Comparison of ENCODE assay signal across 1 cellular context in genomic region chr4:2583092-2583491, GRCh38.
TF ChIP-seq lines count a peak whose summit lies in the region.

No MANE protein-coding gene starts in this region.

TF ChIP-seq in K562, 482 proteins besides CTCF, POLR2A, EP300 and RAD21 (continued from another document):
- TF ChIP-seq, protein P1, sequence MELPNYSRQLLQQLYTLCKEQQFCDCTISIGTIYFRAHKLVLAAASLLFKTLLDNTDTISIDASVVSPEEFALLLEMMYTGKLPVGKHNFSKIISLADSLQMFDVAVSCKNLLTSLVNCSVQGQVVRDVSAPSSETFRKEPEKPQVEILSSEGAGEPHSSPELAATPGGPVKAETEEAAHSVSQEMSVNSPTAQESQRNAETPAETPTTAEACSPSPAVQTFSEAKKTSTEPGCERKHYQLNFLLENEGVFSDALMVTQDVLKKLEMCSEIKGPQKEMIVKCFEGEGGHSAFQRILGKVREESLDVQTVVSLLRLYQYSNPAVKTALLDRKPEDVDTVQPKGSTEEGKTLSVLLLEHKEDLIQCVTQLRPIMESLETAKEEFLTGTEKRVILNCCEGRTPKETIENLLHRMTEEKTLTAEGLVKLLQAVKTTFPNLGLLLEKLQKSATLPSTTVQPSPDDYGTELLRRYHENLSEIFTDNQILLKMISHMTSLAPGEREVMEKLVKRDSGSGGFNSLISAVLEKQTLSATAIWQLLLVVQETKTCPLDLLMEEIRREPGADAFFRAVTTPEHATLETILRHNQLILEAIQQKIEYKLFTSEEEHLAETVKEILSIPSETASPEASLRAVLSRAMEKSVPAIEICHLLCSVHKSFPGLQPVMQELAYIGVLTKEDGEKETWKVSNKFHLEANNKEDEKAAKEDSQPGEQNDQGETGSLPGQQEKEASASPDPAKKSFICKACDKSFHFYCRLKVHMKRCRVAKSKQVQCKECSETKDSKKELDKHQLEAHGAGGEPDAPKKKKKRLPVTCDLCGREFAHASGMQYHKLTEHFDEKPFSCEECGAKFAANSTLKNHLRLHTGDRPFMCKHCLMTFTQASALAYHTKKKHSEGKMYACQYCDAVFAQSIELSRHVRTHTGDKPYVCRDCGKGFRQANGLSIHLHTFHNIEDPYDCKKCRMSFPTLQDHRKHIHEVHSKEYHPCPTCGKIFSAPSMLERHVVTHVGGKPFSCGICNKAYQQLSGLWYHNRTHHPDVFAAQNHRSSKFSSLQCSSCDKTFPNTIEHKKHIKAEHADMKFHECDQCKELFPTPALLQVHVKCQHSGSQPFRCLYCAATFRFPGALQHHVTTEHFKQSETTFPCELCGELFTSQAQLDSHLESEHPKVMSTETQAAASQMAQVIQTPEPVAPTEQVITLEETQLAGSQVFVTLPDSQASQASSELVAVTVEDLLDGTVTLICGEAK (IDR thresholded peaks at IDR 0.05) = no peak
- TF ChIP-seq, protein P1 (CRISPR knock-in tag; IDR thresholded peaks at IDR 0.05) = no peak
- no peak for TF ChIP-seq ZNF551 (CRISPR knock-in tag; IDR thresholded peaks at IDR 0.05)
- TF ChIP-seq ZNF444 (CRISPR knock-in tag; IDR thresholded peaks at IDR 0.05) = no peak
- TF ChIP-seq, protein P2, sequence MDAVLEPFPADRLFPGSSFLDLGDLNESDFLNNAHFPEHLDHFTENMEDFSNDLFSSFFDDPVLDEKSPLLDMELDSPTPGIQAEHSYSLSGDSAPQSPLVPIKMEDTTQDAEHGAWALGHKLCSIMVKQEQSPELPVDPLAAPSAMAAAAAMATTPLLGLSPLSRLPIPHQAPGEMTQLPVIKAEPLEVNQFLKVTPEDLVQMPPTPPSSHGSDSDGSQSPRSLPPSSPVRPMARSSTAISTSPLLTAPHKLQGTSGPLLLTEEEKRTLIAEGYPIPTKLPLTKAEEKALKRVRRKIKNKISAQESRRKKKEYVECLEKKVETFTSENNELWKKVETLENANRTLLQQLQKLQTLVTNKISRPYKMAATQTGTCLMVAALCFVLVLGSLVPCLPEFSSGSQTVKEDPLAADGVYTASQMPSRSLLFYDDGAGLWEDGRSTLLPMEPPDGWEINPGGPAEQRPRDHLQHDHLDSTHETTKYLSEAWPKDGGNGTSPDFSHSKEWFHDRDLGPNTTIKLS (IDR thresholded peaks at IDR 0.05; ENCODE audit: borderline replicate concordance, low read depth) = no peak
- TF ChIP-seq ZNF165 (CRISPR knock-in tag; IDR thresholded peaks at IDR 0.05; ENCODE audit: borderline replicate concordance) = no peak
- no peak for TF ChIP-seq ZBTB49 (CRISPR knock-in tag; IDR thresholded peaks at IDR 0.05; ENCODE audit: borderline replicate concordance)
